24 cellular contexts compared by ENCODE assay signal in the genomic region with DNA sequence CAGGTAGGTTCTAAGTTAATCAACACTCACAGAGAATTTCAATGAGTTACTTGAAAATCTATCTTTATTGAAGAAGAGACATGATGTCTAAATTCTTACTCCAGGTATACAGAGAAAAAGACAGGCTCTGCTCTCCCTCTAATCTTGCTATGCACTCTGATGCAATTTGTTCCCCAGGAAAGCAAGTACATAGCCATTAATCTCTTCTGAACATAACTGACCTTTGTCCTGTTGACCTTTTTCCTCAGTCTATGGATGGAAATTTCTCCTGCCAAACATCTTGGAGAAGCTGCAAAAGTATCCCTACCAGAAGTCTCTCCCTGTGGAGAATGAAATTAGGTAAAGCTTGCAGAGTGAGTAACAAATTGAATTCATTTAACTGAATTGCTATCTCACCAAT.
"Had no signal": no experiment of that assay in that cellular context is flagged by ENCODE, and none has a peak within 500 bp of the region (broad histone marks: within the 10 kb centered on the region; RNA-seq: fewer than 3 reads in every experiment).

No MANE protein-coding gene starts in this region.

- FAIRE-seq: small intestine had no signal

- H3K9me3 ChIP-seq: neutrophil, psoas muscle, right lobe of liver, sigmoid colon, stomach, thoracic aorta, thyroid gland, transverse colon, upper lobe of right lung, uterus had no signal

- H2AFZ ChIP-seq: parathyroid adenoma had no signal

- H3K4me1 ChIP-seq: parathyroid adenoma, psoas muscle, right lobe of liver, sigmoid colon, stomach, thyroid gland, transverse colon, upper lobe of right lung, uterus had no signal

- H3K79me2 ChIP-seq: parathyroid adenoma had no signal

- H3K27me3 ChIP-seq: neutrophil, right lobe of liver, sigmoid colon, stomach, thyroid gland, transverse colon, upper lobe of right lung, uterus had no signal

- H3K27ac ChIP-seq: neutrophil, parathyroid adenoma, psoas muscle, right lobe of liver, sigmoid colon, stomach, thoracic aorta, thyroid gland, transverse colon, upper lobe of right lung, uterus had no signal

- DNase-seq: naive thymus-derived CD8-positive, alpha-beta T cell; nephron progenitor cell; nucleus accumbens; posterior cingulate gyrus; psoas muscle; right lobe of liver; sigmoid colon; small intestine; stimulated activated CD4-positive, alpha-beta T cell treated with anti-CD3 and anti-CD28 coated beads, Interleukin-15, amount 100 ng/mL, for 24 hours; stimulated activated CD4-positive, alpha-beta T cell treated with anti-CD3 and anti-CD28 coated beads, Interleukin-2, amount 100 ng/mL, for 24 hours; stimulated activated CD4-positive, alpha-beta T cell treated with anti-CD3 and anti-CD28 coated beads, Interleukin-2, amount 100 ng/mL, for 48 hours; stimulated activated CD4-positive, alpha-beta T cell treated with anti-CD3 and anti-CD28 coated beads, Interleukin-4, amount 100 ng/mL, for 24 hours; stimulated activated naive B cell treated with anti-CD40 and anti-IgM and Interleukin-4, amounts not matched to agents 10 μg/mL and 1 μg/mL and 100 μg/mL, for 72 hours; stimulated activated naive CD4-positive, alpha-beta T cell treated with Interleukin-2 at 50 U/mL for 16 hours; stomach; thyroid gland; transverse colon; upper lobe of right lung; uterus had no signal

- H3K4me3 ChIP-seq: psoas muscle, right lobe of liver, sigmoid colon, stomach, thoracic aorta, thyroid gland, transverse colon, upper lobe of right lung, uterus had no signal

- ATAC-seq: naive thymus-derived CD8-positive, alpha-beta T cell; natural killer cell treated with Interleukin-12 subunit alpha and Interleukin-12 subunit beta and Interleukin-15 and Interleukin-18, amount 100 ng/mL, for 72 hours; psoas muscle; right lobe of liver; stimulated activated effector memory CD8-positive, alpha-beta T cell treated with anti-CD3 and anti-CD28 coated beads, Interleukin-12 subunit alpha, Interleukin-12 subunit beta, amount 100 ng/mL, for 72 hours; stimulated activated naive B cell treated with anti-CD40 and anti-IgM and Interleukin-4, amounts not matched to agents 10 μg/mL and 1 μg/mL and 100 μg/mL, for 72 hours; upper lobe of right lung had no signal

- H3K9ac ChIP-seq: parathyroid adenoma had no signal

- H3K36me3 ChIP-seq: neutrophil, right lobe of liver, sigmoid colon, stomach, thoracic aorta, thyroid gland, transverse colon, upper lobe of right lung, uterus had no signal
